12 cellular contexts compared by ENCODE assay signal in the genomic region with DNA sequence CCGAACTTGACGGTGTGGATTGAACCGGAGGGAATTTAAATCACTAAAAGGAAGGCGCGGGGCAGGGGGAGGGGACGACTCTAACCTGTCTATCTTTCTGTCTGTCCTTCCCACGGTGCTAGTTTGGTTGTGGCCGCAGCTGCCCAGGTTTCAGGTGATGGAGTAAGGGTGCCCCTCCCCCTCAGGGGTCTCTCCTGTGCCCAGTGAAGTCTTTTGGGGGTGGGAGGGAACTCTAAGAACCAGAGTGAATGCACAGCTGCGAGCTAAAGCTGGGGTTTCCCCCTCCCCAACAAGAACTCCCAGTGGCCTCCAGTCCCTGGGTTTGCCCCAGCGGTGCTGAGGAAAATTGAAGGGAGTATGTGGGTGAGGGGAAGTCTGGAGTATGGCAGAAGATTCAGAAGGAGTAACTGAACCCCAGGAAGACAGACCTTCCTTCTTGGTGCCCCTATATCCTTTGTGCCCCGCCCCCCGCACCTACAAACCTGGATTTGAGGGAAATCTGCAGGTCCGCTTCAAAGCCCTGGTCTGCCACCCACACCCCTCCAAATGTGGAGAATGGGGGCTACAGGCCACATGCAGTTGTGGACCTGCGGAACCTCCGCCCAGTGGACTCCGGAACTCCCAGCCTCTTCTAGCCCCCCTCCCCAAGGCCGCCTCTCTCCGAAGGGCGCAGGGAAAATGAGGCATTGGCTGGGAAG. TPM values are rescaled to one million over a fixed set of nuclear protein-coding genes. Genes with fewer than 3 reads are reported as not detected.
A peak's percentile ranks its signal among the peaks of the same experiment; 100 is the strongest.
DNase-seq lines count a peak whose midpoint lies in the region; ATAC-seq and TF ChIP-seq lines count a peak whose summit lies in the region.
"Had no signal": no experiment of that assay in that cellular context is flagged by ENCODE, and none has a peak within 500 bp of the region (broad histone marks: within the 10 kb centered on the region; RNA-seq: fewer than 3 reads in every experiment).

No MANE protein-coding gene starts in this region.

- H3K27ac ChIP-seq in HEK293 (ENCODE audit: extremely low read depth, low read depth, low read length) = peak overlapping the region; percentile 98
- H3K27ac ChIP-seq: epithelial cell of prostate, HL-60 had no signal

- H3K27me3 Mint-ChIP-seq in naive B cell = peaks cover 70 to 94% (median 78%) of the 10 kb centered on the region in 3 donors

- H3K4me1 Mint-ChIP-seq in naive B cell = peaks cover 32 to 56% (median 50%) of the 10 kb centered on the region in 3 donors

- peak overlapping the region in 3 of 6 donors; percentile 62 to 74 (median 63) for H3K27ac Mint-ChIP-seq in naive B cell

- DNase-seq in AG09309 (ENCODE audit: low read depth) (no peak), cardiac fibroblast (ENCODE audit: low read depth in 2 of 2) (no peak), naive B cell (no peak), COR-L47 (lab: John Stamatoyannopoulos, UW) (no peak), KBM-7 (no peak)
- DNase-seq: stimulated activated CD4-positive, alpha-beta T cell treated with anti-CD3 and anti-CD28 coated beads, Interleukin-4, amount 100 ng/mL, for 1 hour; T-helper 9 cell had no signal

- no peak for TF ChIP-seq CTCF in AG09309 (IDR thresholded peaks at IDR 0.05; ENCODE audit: control insufficient read depth, insufficient read depth, low read depth, low read length, missing control alignments)
- peak; percentile 52; the same call in 1 of the 2 replicates for TF ChIP-seq CTCF in HEK293 (tag by site-specific recombination; IDR thresholded peaks at IDR 0.05)
- TF ChIP-seq CTCF in cardiac fibroblast (IDR thresholded peaks at IDR 0.05; ENCODE audit: low read depth, low read length) = no peak

- H3K36me3 ChIP-seq in HEK293 (ENCODE audit: control insufficient read depth in 2 of 2, insufficient read depth in 1 of 2, low read length in 2 of 2) = no peaks in the 10 kb centered on the region

- ATAC-seq in naive B cell (ENCODE audit: low read depth in 2 of 2) (peak in 1 of 2 donors; percentile 18), HG03565 (IDR thresholded peaks at IDR 0.05; ENCODE audit: unreplicated experiment) (no peak), HG03460 (IDR thresholded peaks at IDR 0.05; ENCODE audit: unreplicated experiment) (no peak)

- H3K4me1 ChIP-seq in HEK293 (ENCODE audit: control insufficient read depth, insufficient read depth, low read length) = peaks cover 30% of the 10 kb centered on the region

- in situ Hi-C loops in KBM-7 (cut with MboI; ENCODE audit: low pct_unique_long_range_greater_than_20kb, low sequenced_read_pairs) = no loop called here

- CTCF ChIA-PET in HEK293 (lab: Yijun Ruan, JAX) = interaction anchor here (1.5 to 6.7 kb wide), 3 partner anchors 9 to 218 kb away, joined by 4 to 49 read pairs (median 8); no protein-coding TSS in a partner anchor

- H3K36me3 Mint-ChIP-seq in naive B cell = peaks cover 0 to 18% of the 10 kb centered on the region in 2 donors

- no peaks in the 10 kb centered on the region for H3K9me3 ChIP-seq in HEK293 (ENCODE audit: control insufficient read depth, insufficient read depth, low read depth, low read length)

- H3K9me3 Mint-ChIP-seq in naive B cell = peaks cover 0 to 13% (median 6%) of the 10 kb centered on the region in 7 donors

- peak overlapping the region; percentile 2 for H3K4me3 ChIP-seq in AG09309 (ENCODE audit: control insufficient read depth, low read depth, low read length)
- H3K4me3 ChIP-seq in HEK293 (ENCODE audit: low read depth, low read length) = peak overlapping the region; percentile 61
- H3K4me3 ChIP-seq in cardiac fibroblast (replicated peaks in 1 of 2; ENCODE audit: low read depth in 2 of 2, low read length in 2 of 2) = peak overlapping the region; percentile 26 to 33

- POLR2A ChIA-PET in HEK293 (lab: Yijun Ruan, JAX) = interaction anchor here (0.7 to 2.2 kb wide), 8 partner anchors 9 to 239 kb away, joined by 3 to 14 read pairs (median 4); a partner anchor contains a TSS

- H3K4me3 Mint-ChIP-seq in naive B cell = peak overlapping the region; percentile 82 to 93 (median 90)

TF ChIP-seq in HEK293, 187 proteins besides CTCF, POLR2A, EP300 and RAD21 (continues in another document):
- TF ChIP-seq ZNF747 (tag by site-specific recombination; IDR thresholded peaks at IDR 0.05) = no peak
- TF ChIP-seq, protein P1, sequence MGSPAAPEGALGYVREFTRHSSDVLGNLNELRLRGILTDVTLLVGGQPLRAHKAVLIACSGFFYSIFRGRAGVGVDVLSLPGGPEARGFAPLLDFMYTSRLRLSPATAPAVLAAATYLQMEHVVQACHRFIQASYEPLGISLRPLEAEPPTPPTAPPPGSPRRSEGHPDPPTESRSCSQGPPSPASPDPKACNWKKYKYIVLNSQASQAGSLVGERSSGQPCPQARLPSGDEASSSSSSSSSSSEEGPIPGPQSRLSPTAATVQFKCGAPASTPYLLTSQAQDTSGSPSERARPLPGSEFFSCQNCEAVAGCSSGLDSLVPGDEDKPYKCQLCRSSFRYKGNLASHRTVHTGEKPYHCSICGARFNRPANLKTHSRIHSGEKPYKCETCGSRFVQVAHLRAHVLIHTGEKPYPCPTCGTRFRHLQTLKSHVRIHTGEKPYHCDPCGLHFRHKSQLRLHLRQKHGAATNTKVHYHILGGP (tag by site-specific recombination; IDR thresholded peaks at IDR 0.05) = no peak
- TF ChIP-seq, protein P2, sequence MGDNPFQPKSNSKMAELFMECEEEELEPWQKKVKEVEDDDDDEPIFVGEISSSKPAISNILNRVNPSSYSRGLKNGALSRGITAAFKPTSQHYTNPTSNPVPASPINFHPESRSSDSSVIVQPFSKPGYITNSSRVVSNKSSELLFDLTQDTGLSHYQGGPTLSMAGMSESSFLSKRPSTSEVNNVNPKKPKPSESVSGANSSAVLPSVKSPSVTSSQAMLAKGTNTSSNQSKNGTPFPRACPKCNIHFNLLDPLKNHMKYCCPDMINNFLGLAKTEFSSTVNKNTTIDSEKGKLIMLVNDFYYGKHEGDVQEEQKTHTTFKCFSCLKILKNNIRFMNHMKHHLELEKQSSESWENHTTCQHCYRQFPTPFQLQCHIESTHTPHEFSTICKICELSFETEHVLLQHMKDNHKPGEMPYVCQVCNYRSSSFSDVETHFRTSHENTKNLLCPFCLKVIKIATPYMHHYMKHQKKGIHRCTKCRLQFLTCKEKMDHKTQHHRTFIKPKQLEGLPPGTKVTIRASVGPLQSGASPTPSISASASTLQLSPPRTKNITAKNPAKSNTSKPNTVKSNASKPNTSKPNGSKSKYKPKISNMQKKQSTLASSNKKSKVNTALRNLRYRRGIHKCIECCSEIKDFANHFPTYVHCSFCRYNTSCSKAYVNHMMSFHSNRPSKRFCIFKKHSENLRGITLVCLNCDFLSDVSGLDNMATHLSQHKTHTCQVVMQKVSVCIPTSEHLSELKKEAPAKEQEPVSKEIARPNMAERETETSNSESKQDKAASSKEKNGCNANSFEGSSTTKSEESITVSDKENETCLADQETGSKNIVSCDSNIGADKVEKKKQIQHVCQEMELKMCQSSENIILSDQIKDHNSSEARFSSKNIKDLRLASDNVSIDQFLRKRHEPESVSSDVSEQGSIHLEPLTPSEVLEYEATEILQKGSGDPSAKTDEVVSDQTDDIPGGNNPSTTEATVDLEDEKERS (tag by site-specific recombination; IDR thresholded peaks at IDR 0.05) = no peak
- TF ChIP-seq ZNF571 (tag by site-specific recombination; IDR thresholded peaks at IDR 0.05) = no peak
- TF ChIP-seq, protein P3, sequence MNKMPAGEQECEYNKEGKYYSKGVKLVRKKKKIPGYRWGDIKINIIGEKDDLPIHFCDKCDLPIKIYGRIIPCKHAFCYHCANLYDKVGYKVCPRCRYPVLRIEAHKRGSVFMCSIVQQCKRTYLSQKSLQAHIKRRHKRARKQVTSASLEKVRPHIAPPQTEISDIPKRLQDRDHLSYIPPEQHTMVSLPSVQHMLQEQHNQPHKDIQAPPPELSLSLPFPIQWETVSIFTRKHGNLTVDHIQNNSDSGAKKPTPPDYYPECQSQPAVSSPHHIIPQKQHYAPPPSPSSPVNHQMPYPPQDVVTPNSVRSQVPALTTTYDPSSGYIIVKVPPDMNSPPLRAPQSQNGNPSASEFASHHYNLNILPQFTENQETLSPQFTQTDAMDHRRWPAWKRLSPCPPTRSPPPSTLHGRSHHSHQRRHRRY (tag by site-specific recombination; IDR thresholded peaks at IDR 0.05) = no peak
- TF ChIP-seq SP2 (tag by site-specific recombination; IDR thresholded peaks at IDR 0.05) = peak; percentile 23
- TF ChIP-seq, protein P4, sequence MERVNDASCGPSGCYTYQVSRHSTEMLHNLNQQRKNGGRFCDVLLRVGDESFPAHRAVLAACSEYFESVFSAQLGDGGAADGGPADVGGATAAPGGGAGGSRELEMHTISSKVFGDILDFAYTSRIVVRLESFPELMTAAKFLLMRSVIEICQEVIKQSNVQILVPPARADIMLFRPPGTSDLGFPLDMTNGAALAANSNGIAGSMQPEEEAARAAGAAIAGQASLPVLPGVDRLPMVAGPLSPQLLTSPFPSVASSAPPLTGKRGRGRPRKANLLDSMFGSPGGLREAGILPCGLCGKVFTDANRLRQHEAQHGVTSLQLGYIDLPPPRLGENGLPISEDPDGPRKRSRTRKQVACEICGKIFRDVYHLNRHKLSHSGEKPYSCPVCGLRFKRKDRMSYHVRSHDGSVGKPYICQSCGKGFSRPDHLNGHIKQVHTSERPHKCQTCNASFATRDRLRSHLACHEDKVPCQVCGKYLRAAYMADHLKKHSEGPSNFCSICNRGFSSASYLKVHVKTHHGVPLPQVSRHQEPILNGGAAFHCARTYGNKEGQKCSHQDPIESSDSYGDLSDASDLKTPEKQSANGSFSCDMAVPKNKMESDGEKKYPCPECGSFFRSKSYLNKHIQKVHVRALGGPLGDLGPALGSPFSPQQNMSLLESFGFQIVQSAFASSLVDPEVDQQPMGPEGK (tag by site-specific recombination; IDR thresholded peaks at IDR 0.05) = 0 out of 2 replicates have a peak, but pooled peaks have one; percentile 55
- TF ChIP-seq ZNF600 (tag by site-specific recombination; IDR thresholded peaks at IDR 0.05) = peak; percentile 68
- peak; percentile 50; the same call in 1 of the 2 replicates for TF ChIP-seq ZNF10 (tag by site-specific recombination; IDR thresholded peaks at IDR 0.05)
- TF ChIP-seq ZNF660 (tag by site-specific recombination; IDR thresholded peaks at IDR 0.05) = no peak
- TF ChIP-seq GLIS2 (tag by site-specific recombination; IDR thresholded peaks at IDR 0.05) = 0 out of 2 replicates have a peak, but pooled peaks have one; percentile 7
- no peak for TF ChIP-seq ZNF266 (tag by site-specific recombination; IDR thresholded peaks at IDR 0.05; ENCODE audit: low read depth)
- TF ChIP-seq IKZF3 (tag by site-specific recombination; IDR thresholded peaks at IDR 0.05) = peak; percentile 39

RNA-seq across cellular contexts. Expression of a gene that starts 3.6 kb away (rescaled TPM):
- not detected for polyA plus RNA-seq in naive B cell (ENCODE audit: low read depth in 6 of 6)

RNA-seq across cellular contexts. Expression of a gene that starts 11.4 kb away (rescaled TPM):
- not detected for polyA plus RNA-seq in naive B cell (ENCODE audit: low read depth in 6 of 6)

RNA-seq across cellular contexts. Expression of a gene that starts 12.4 kb away (rescaled TPM):
- not detected for polyA plus RNA-seq in naive B cell (ENCODE audit: low read depth in 6 of 6)

RNA-seq across cellular contexts. Expression of a gene that starts 21.6 kb away (rescaled TPM):
- not detected for polyA plus RNA-seq in naive B cell (ENCODE audit: low read depth in 6 of 6)

RNA-seq across cellular contexts. Expression of a gene that starts 23.4 kb away (rescaled TPM):
- polyA plus RNA-seq in naive B cell (ENCODE audit: low read depth in 6 of 6) = not detected

Comparison
In these comparisons a context has a peak if more than half of its experiments do, and no peak if none do; other contexts are left out.
1. H3K4me3 ChIP-seq: peak in every context shown above with its lines; median percentile 61 in HEK293; 30 in cardiac fibroblast; 2 in AG09309.